7 cellular contexts compared by ENCODE assay signal in the genomic region with DNA sequence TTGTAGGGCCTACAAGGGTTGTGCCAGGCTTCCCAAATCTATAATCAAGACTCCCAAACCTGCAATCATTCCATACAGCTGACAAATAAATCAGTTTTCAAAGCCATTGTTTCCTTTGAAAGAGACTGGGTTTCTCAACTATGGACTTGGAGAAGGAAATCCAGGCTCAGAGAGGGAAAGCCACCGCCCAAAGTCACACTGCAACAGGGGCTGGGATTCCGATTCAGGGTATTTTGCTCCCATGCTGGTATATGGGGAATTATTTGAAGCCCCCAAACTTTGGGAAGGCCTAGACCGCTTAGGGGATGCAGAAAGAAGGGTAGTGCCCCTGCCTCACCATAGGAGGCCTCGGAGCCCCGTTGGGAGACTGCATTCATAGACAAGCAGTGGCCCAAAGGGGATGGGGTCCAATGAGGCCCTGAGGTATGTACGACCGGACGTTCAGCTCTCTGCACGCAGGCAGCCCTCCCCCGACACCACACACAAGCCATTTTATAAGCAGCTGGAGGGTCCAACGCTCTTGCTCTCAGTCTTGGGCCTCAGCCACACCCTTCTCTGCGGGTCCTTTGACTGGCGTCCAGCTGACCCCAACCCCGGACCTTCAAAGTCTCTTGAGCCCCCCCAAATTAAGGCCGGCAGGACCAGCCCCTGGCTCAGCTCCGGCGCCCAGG. TPM values are rescaled to one million over a fixed set of nuclear protein-coding genes. Genes with fewer than 3 reads are reported as not detected.
DNase-seq lines count a peak whose midpoint lies in the region; ATAC-seq, FAIRE-seq and TF ChIP-seq lines count a peak whose summit lies in the region.

No MANE protein-coding gene starts in this region.

- peak; percentile 44 for DNase-seq in GM12891 (ENCODE audit: insufficient read length, low spot score)
- DNase-seq in IMR-90, result peak; percentile 23
- DNase-seq in adipocyte (ENCODE audit: low read depth), result peak; percentile 55
- peak; percentile 56 for DNase-seq in stimulated activated CD8-positive, alpha-beta memory T cell treated with anti-CD3 and anti-CD28 coated beads, Interleukin-4, amount 100 ng/mL, for 48 hours

- H3K14ac ChIP-seq in IMR-90 (replicated peaks; ENCODE audit: low read depth, low read length), result peak overlapping the region; percentile 98

- peak overlapping the region; percentile 78 to 92 for H4K8ac ChIP-seq in IMR-90 (ENCODE audit: low read depth in 2 of 2, low read length in 2 of 2)

- peak overlapping the region; percentile 68 for H4K5ac ChIP-seq in IMR-90 (ENCODE audit: low read depth, low read length)

- peak overlapping the region; percentile 70 for H2BK120ac ChIP-seq in IMR-90 (ENCODE audit: low read depth, low read length)

- TF ChIP-seq RAD21 in IMR-90 (IDR thresholded peaks at IDR 0.05; ENCODE audit: low read length), result no peak

- dilution Hi-C loops in IMR-90 (cut with HindIII; ENCODE audit: low sequenced_read_pairs, unreplicated experiment), result no loop called here

- TF ChIP-seq POLR2A in GM12891 (IDR thresholded peaks at IDR 0.05; ENCODE audit: low read depth, low read length), result peak; percentile 54; the same call in 1 of the 2 replicates
- no peak for TF ChIP-seq POLR2A in IMR-90 (IDR thresholded peaks at IDR 0.05; ENCODE audit: low read depth, low read length)

- H3K4me1 ChIP-seq in IMR-90 (ENCODE audit: control insufficient read depth, insufficient read depth, low read length) (peaks cover 15% of the 10 kb centered on the region), adipocyte (ENCODE audit: control insufficient read depth, insufficient read depth, low read length) (peaks cover 53% of the 10 kb centered on the region), iPS-18a (ENCODE audit: control insufficient read depth, low read depth, low read length) (peaks cover 16% of the 10 kb centered on the region)

- peak overlapping the region; percentile 98 for H4K91ac ChIP-seq in IMR-90 (ENCODE audit: insufficient read depth, low read depth, low read length)

- CTCF ChIA-PET in IMR-90 (lab: Yijun Ruan, JAX), result interaction anchor here (1.3 kb wide), 2 partner anchors 8 to 42 kb away, joined by 3 to 5 read pairs; no protein-coding TSS in a partner anchor

- in situ Hi-C loops in IMR-90 (cut with MboI; ENCODE audit: low sequenced_read_pairs), result no loop called here

- peak overlapping the region; percentile 95 for H3K27ac ChIP-seq in IMR-90 (ENCODE audit: insufficient read depth, low read length)
- H3K27ac ChIP-seq in iPS-18a (ENCODE audit: low read length), result no peak overlapping the region

- peaks cover 7% of the 10 kb centered on the region for H3K36me3 ChIP-seq in IMR-90 (ENCODE audit: control insufficient read depth, insufficient read depth, low read length)
- H3K36me3 ChIP-seq in adipocyte (ENCODE audit: control insufficient read depth, insufficient read depth, low read length, severe bottlenecking), result peaks cover 28% of the 10 kb centered on the region
- no peaks in the 10 kb centered on the region for H3K36me3 ChIP-seq in iPS-18a (ENCODE audit: control insufficient read depth, low read depth, low read length)

- H2BK20ac ChIP-seq in IMR-90 (ENCODE audit: low read depth, low read length), result no peak overlapping the region

- peak overlapping the region; percentile 92 for H3K23ac ChIP-seq in IMR-90 (ENCODE audit: low read depth, low read length)

- peak; percentile 92 for FAIRE-seq in GM12891 (lab: Jason Lieb, UNC)

- peak overlapping the region; percentile 64; the same call in 1 of the 3 replicates for H2BK15ac ChIP-seq in IMR-90 (ENCODE audit: low read depth, low read length)

- H3K4me3 ChIP-seq in IMR-90 (ENCODE audit: insufficient read depth, low read depth, low read length) (peak overlapping the region; percentile 79), adipocyte (ENCODE audit: low read length) (peak overlapping the region; percentile 99), iPS-18a (ENCODE audit: low read length) (peak overlapping the region; percentile 81)

- peak overlapping the region; percentile 97 for H2AK5ac ChIP-seq in IMR-90 (ENCODE audit: low read depth, low read length)

- peak; percentile 23 for ATAC-seq in IMR-90 (ENCODE audit: low read depth)
- ATAC-seq in GM21528 (IDR thresholded peaks at IDR 0.05; ENCODE audit: low FRiP score, unreplicated experiment), result no peak
- ATAC-seq in GM21526 (IDR thresholded peaks at IDR 0.05; ENCODE audit: low FRiP score, unreplicated experiment), result no peak

- H3K9ac ChIP-seq in IMR-90 (ENCODE audit: low read depth, low read length) (peak overlapping the region; percentile 83), adipocyte (ENCODE audit: low read length) (peak overlapping the region; percentile 100), iPS-18a (ENCODE audit: low read length) (peak overlapping the region; percentile 60)

- peak overlapping the region; percentile 96 for H3K56ac ChIP-seq in IMR-90 (ENCODE audit: extremely low read depth, insufficient read depth, low read length)

- peaks cover 45% of the 10 kb centered on the region for H4K20me1 ChIP-seq in IMR-90 (ENCODE audit: insufficient read depth, low read length)

- H3K9me3 ChIP-seq in IMR-90 (ENCODE audit: control insufficient read depth, insufficient read depth, low read length) (no peaks in the 10 kb centered on the region), adipocyte (ENCODE audit: control insufficient read depth, low read length) (no peaks in the 10 kb centered on the region), iPS-18a (ENCODE audit: control insufficient read depth, low read depth, low read length) (no peaks in the 10 kb centered on the region)

- no peak for TF ChIP-seq CTCF in IMR-90 (conservative IDR thresholded peaks at IDR 0.05; ENCODE audit: low read depth, low read length)

- H3K79me1 ChIP-seq in IMR-90 (ENCODE audit: low read depth in 1 of 2, low read length in 2 of 2), result peaks cover 7 to 48% of the 10 kb centered on the region in 2 experiments; a peak in 3 of 4 replicates

- peaks cover 11% of the 10 kb centered on the region for H3K9me1 ChIP-seq in IMR-90 (ENCODE audit: insufficient read depth, low read length)

- H2BK5ac ChIP-seq in IMR-90 (ENCODE audit: low read depth, low read length, poor library complexity, severe bottlenecking), result peak overlapping the region; percentile 78

- peak overlapping the region; percentile 75 for H3K18ac ChIP-seq in IMR-90 (ENCODE audit: low read depth, low read length)

- BruUV-seq in IMR-90 (replicated peaks; lab: Mats Ljungman, UMichigan), result no TSS peak

- POLR2A ChIA-PET in IMR-90 (lab: Charles Lee; ENCODE audit: unreplicated experiment), result interaction anchor here (1.0 to 1.2 kb wide), 3 partner anchors 11 to 151 kb away, joined by 3 to 8 read pairs (median 5); no protein-coding TSS in a partner anchor

- peak overlapping the region; percentile 98 for H2AK9ac ChIP-seq in IMR-90 (replicated peaks; ENCODE audit: low read depth, low read length, poor library complexity)

- no peaks in the 10 kb centered on the region for H3K27me3 ChIP-seq in IMR-90 (ENCODE audit: control insufficient read depth, insufficient read depth, low read length)
- H3K27me3 ChIP-seq in adipocyte (replicated peaks; ENCODE audit: control insufficient read depth, insufficient read depth, low read length), result no peaks in the 10 kb centered on the region
- H3K27me3 ChIP-seq in iPS-18a (ENCODE audit: control insufficient read depth, insufficient read depth, low read length), result peaks cover 12% of the 10 kb centered on the region

- H3K4me2 ChIP-seq in IMR-90 (ENCODE audit: low read depth, low read length), result peak overlapping the region; percentile 87

- WGBS in IMR-90 (ENCODE audit: extremely low coverage in 2 of 2, insufficient read length in 1 of 2), 2 experiments, result 4% methylated on average over 10 of the region's 17 CpGs; no CpG with 5 or more reads in 1 of the 2 experiments

- peak overlapping the region; percentile 98 for H3K4ac ChIP-seq in IMR-90 (ENCODE audit: low read depth, low read length)

- intact Hi-C loops in IMR-90 (cut with micrococcal nuclease), result loop anchor here (2.0 kb wide), 1 partner anchor 30 kb away; no protein-coding TSS in a partner anchor

- peak overlapping the region; percentile 96 for H2AFZ ChIP-seq in IMR-90 (replicated peaks; ENCODE audit: low read length, poor library complexity)

TF ChIP-seq in GM12891, 5 proteins besides CTCF, POLR2A, EP300 and RAD21:
- TF ChIP-seq PAX5 (IDR thresholded peaks at IDR 0.05; ENCODE audit: insufficient read depth, low read length, severe bottlenecking) (no peak), POU2F2 (IDR thresholded peaks at IDR 0.05; ENCODE audit: low read depth, low read length) (no peak), POLR2AphosphoS5 (IDR thresholded peaks at IDR 0.05; ENCODE audit: low read depth, low read length) (no peak), SPI1 (IDR thresholded peaks at IDR 0.05; ENCODE audit: low read depth, low read length) (no peak), TAF1 (IDR thresholded peaks at IDR 0.05; ENCODE audit: low read depth, low read length) (peak; percentile 61; the same call in 1 of the 2 replicates)
TF ChIP-seq in GM12891: peak in this region for 1.

TF ChIP-seq in IMR-90, 13 proteins besides CTCF, POLR2A, EP300 and RAD21 (continues in another document):
- TF ChIP-seq CEBPB (IDR thresholded peaks at IDR 0.05; ENCODE audit: low read depth, low read length) (no peak), CHD1 (IDR thresholded peaks at IDR 0.05; ENCODE audit: low read depth, low read length) (no peak), FOS (IDR thresholded peaks at IDR 0.05; ENCODE audit: low read depth, low read length) (no peak), MAZ (IDR thresholded peaks at IDR 0.05; ENCODE audit: borderline replicate concordance, low read depth, low read length) (no peak), NFE2L2 (IDR thresholded peaks at IDR 0.05; ENCODE audit: low read depth, low read length) (no peak), MAFK (IDR thresholded peaks at IDR 0.05; ENCODE audit: low read depth, low read length) (no peak)
- TF ChIP-seq, protein P1, sequence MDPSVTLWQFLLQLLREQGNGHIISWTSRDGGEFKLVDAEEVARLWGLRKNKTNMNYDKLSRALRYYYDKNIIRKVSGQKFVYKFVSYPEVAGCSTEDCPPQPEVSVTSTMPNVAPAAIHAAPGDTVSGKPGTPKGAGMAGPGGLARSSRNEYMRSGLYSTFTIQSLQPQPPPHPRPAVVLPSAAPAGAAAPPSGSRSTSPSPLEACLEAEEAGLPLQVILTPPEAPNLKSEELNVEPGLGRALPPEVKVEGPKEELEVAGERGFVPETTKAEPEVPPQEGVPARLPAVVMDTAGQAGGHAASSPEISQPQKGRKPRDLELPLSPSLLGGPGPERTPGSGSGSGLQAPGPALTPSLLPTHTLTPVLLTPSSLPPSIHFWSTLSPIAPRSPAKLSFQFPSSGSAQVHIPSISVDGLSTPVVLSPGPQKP (IDR thresholded peaks at IDR 0.05; ENCODE audit: borderline replicate concordance, low read depth, low read length), result no peak

RNA-seq across cellular contexts. Expression of a gene that starts 0.7 kb away (rescaled TPM):
- 409 TPM for polyA plus RNA-seq in GM12891 (2012; ENCODE audit: low read depth, missing spikeins)
- 610 and 633 TPM in 2 replicates for total RNA-seq in IMR-90 (2012; rRNA removed)
- 346 and 355 TPM in 2 replicates for polyA plus RNA-seq in IMR-90 (2012; rRNA removed)
- 237 and 242 TPM in 2 replicates for polyA plus RNA-seq in IMR-90 (2012; cell fraction: cytosol; rRNA removed)
- polyA plus RNA-seq in IMR-90 (2012; cell fraction: nucleus; rRNA removed; ENCODE audit: low replicate concordance), result 152 and 159 TPM in 2 replicates
